In genomic region chr11:70699294-70700221, GRCh38 we compare ENCODE assay signal across 17 cellular contexts.
DNase-seq lines count a peak whose midpoint lies in the region; ATAC-seq and TF ChIP-seq lines count a peak whose summit lies in the region.
"Had no signal": no experiment of that assay in that cellular context is flagged by ENCODE, and none has a peak within 500 bp of the region (broad histone marks: within the 10 kb centered on the region; RNA-seq: fewer than 3 reads in every experiment).

No MANE protein-coding gene starts in this region.

- no peaks in the 10 kb centered on the region for H3K79me2 ChIP-seq in H9 (ENCODE audit: insufficient read depth, low read length)

- no peak overlapping the region for H2BK5ac ChIP-seq in H9 (ENCODE audit: insufficient read length, low read length)

- no peak overlapping the region for H3K18ac ChIP-seq in H9 (ENCODE audit: insufficient read length, low read depth, low read length)

- H3K27ac ChIP-seq in BLaER1 (no peak overlapping the region), H9 (ENCODE audit: insufficient read length, low read depth, low read length) (no peak overlapping the region), SJCRH30 (no peak overlapping the region), transverse colon (no peak overlapping the region), upper lobe of left lung (no peak overlapping the region)
- H3K27ac ChIP-seq: Peyer's patch, vagina had no signal

- no peak overlapping the region for H4K91ac ChIP-seq in H9 (ENCODE audit: insufficient read length, low read depth, low read length)

- H2AK5ac ChIP-seq in H9 (ENCODE audit: insufficient read length, low read length), result no peak overlapping the region

- no peak overlapping the region for H3K23ac ChIP-seq in H9 (ENCODE audit: insufficient read length, low read depth, low read length)

- H3K4me3 ChIP-seq in BLaER1 (no peak overlapping the region), SJCRH30 (no peak overlapping the region), transverse colon (no peak overlapping the region), upper lobe of left lung (no peak overlapping the region)
- H3K4me3 ChIP-seq: Peyer's patch, vagina had no signal

- H3K9me3 Mint-ChIP-seq in H9, result peaks cover 0 to 2% of the 10 kb centered on the region in 2 experiments; a peak in 1 of 5 replicates
- H3K9me3 Mint-ChIP-seq: CD4-positive, alpha-beta T cell; natural killer cell treated with Interleukin-12 subunit alpha and Interleukin-12 subunit beta and Interleukin-15 and Interleukin-18, amount 100 ng/mL, for 72 hours had no signal

- peak overlapping the region in 2 of 3 experiments; percentile 59 to 78; a peak in 1 of 7 replicates for H3K27ac Mint-ChIP-seq in H9
- H3K27ac Mint-ChIP-seq: activated CD4-positive, alpha-beta T cell treated with anti-CD3 and anti-CD28 coated beads for 36 hours; CD4-positive, alpha-beta T cell; natural killer cell treated with Interleukin-12 subunit alpha and Interleukin-12 subunit beta and Interleukin-15 and Interleukin-18, amount 100 ng/mL, for 72 hours had no signal

- no peak overlapping the region for H3K4ac ChIP-seq in H9 (ENCODE audit: low read depth, low read length)

- H2AFZ ChIP-seq in H9 (ENCODE audit: low read length), result no peak overlapping the region

- WGBS in H9 (ENCODE audit: extremely low coverage, insufficient read length, low lambda C conversion rate), result no CpG with 5 or more reads among the region's 7 CpGs
- 60 to 65% methylated on average over 4 to 7 of the region's 7 CpGs for whole genome bisulfite sequencing in transverse colon (ENCODE audit: low coverage in 1 of 2), 2 donors
- 67 to 69% methylated on average over 7 of the region's 7 CpGs for WGBS in upper lobe of left lung, 2 donors

- H3K36me3 Mint-ChIP-seq in H9 (ENCODE audit: insufficient read depth in 1 of 3, low read depth in 3 of 3), result peaks cover 2 to 10% (median 8%) of the 10 kb centered on the region in 3 experiments; a peak in 6 of 7 replicates
- H3K36me3 Mint-ChIP-seq: natural killer cell treated with Interleukin-12 subunit alpha and Interleukin-12 subunit beta and Interleukin-15 and Interleukin-18, amount 100 ng/mL, for 72 hours had no signal

- peak; percentile 52 for ATAC-seq in left colon
- no peak for ATAC-seq in upper lobe of left lung (ENCODE audit: low FRiP score in 2 of 2)
- ATAC-seq: activated CD4-positive, alpha-beta T cell treated with anti-CD3 and anti-CD28 coated beads for 36 hours; natural killer cell treated with Interleukin-12 subunit alpha and Interleukin-12 subunit beta and Interleukin-15 and Interleukin-18, amount 100 ng/mL, for 72 hours had no signal

- H3K4me3 Mint-ChIP-seq in H9, result no peak overlapping the region
- H3K4me3 Mint-ChIP-seq: activated CD4-positive, alpha-beta T cell treated with anti-CD3 and anti-CD28 coated beads for 36 hours; CD4-positive, alpha-beta T cell; natural killer cell treated with Interleukin-12 subunit alpha and Interleukin-12 subunit beta and Interleukin-15 and Interleukin-18, amount 100 ng/mL, for 72 hours had no signal

- H2BK120ac ChIP-seq in H9 (ENCODE audit: low read depth, low read length, poor library complexity, severe bottlenecking), result no peak overlapping the region

- H4K20me1 ChIP-seq in BLaER1, result no peaks in the 10 kb centered on the region
- H4K20me1 ChIP-seq in H9 (ENCODE audit: control insufficient read depth, insufficient read depth, insufficient read length), result no peaks in the 10 kb centered on the region

- DNase-seq in H9, result peak; percentile 80
- DNase-seq in SJCRH30, result peak; percentile 10 to 48
- DNase-seq in left colon, result no peak
- no peak for DNase-seq in transverse colon
- no peak for DNase-seq in GDM1 (lab: John Stamatoyannopoulos, UW)
- no peak for DNase-seq in T-helper 1 cell
- DNase-seq in upper lobe of left lung, result no peak
- DNase-seq: activated CD4-positive, alpha-beta T cell treated with anti-CD3 and anti-CD28 coated beads for 36 hours; CD4-positive, alpha-beta T cell; cerebellar nuclear complex; NCI-H2171; stimulated activated naive CD4-positive, alpha-beta T cell treated with Interleukin-2 at 50 U/mL for 16 hours; T-helper 2 cell had no signal

- H3K27me3 ChIP-seq in BLaER1, result no peaks in the 10 kb centered on the region
- no peaks in the 10 kb centered on the region for H3K27me3 ChIP-seq in H9 (ENCODE audit: insufficient read depth, low read length)
- no peaks in the 10 kb centered on the region for H3K27me3 ChIP-seq in SJCRH30
- no peaks in the 10 kb centered on the region for H3K27me3 ChIP-seq in transverse colon
- no peaks in the 10 kb centered on the region for H3K27me3 ChIP-seq in upper lobe of left lung
- H3K27me3 ChIP-seq: Peyer's patch, vagina had no signal

- H2BK20ac ChIP-seq in H9 (ENCODE audit: low read depth, low read length, poor library complexity, severe bottlenecking), result no peak overlapping the region

- H3K4me1 Mint-ChIP-seq in H9, result peaks cover 22 to 23% of the 10 kb centered on the region in 2 experiments
- H3K4me1 Mint-ChIP-seq: activated CD4-positive, alpha-beta T cell treated with anti-CD3 and anti-CD28 coated beads for 36 hours had no signal

- no peak overlapping the region for H3K56ac ChIP-seq in H9 (ENCODE audit: insufficient read length, low read depth, low read length)

- H2BK12ac ChIP-seq in H9 (ENCODE audit: insufficient read length, low read depth, low read length), result no peak overlapping the region

- H4K5ac ChIP-seq in H9 (ENCODE audit: insufficient read length, low read depth, low read length), result no peak overlapping the region

- TF ChIP-seq POLR2A in transverse colon (IDR thresholded peaks at IDR 0.05), result no peak
- TF ChIP-seq POLR2A in upper lobe of left lung (IDR thresholded peaks at IDR 0.05), result no peak

- no peaks in the 10 kb centered on the region for H3K79me1 ChIP-seq in H9 (ENCODE audit: insufficient read depth, low read depth, low read length, poor library complexity, severe bottlenecking)

- H3K27me3 Mint-ChIP-seq in H9 (ENCODE audit: low read depth), result no peaks in the 10 kb centered on the region; the same call in 1 of the 2 replicates
- H3K27me3 Mint-ChIP-seq: CD4-positive, alpha-beta T cell had no signal

- H3T11ph ChIP-seq in H9 (ENCODE audit: low read length), result no peak overlapping the region

- peak overlapping the region; percentile 48 for H3K4me2 ChIP-seq in BLaER1
- no peak overlapping the region for H3K4me2 ChIP-seq in H9 (ENCODE audit: insufficient read depth, insufficient read length, low read length)

- H3K4me1 ChIP-seq in BLaER1, result peaks cover 25% of the 10 kb centered on the region
- H3K4me1 ChIP-seq in H9 (ENCODE audit: insufficient read depth, low read length), result no peaks in the 10 kb centered on the region
- no peaks in the 10 kb centered on the region for H3K4me1 ChIP-seq in SJCRH30
- no peaks in the 10 kb centered on the region for H3K4me1 ChIP-seq in transverse colon
- peaks cover 0 to 7% (median 2%) of the 10 kb centered on the region in 4 donors for H3K4me1 ChIP-seq in upper lobe of left lung
- H3K4me1 ChIP-seq: Peyer's patch, vagina had no signal

- H3K14ac ChIP-seq in H9 (ENCODE audit: insufficient read depth, low read length), result no peak overlapping the region

- TF ChIP-seq EP300 in transverse colon (IDR thresholded peaks at IDR 0.05; ENCODE audit: low read depth) (no peak), upper lobe of left lung (IDR thresholded peaks at IDR 0.05) (no peak)

- no peak overlapping the region for H2BK15ac ChIP-seq in H9 (ENCODE audit: low read depth, low read length)

- intact Hi-C loops in left colon (cut with DNase I, micrococcal nuclease) (no loop called here), transverse colon (cut with DNase I; ENCODE audit: low total_unique reads) (no loop called here)

- no peak overlapping the region for H3K9ac ChIP-seq in BLaER1
- no peak overlapping the region for H3K9ac ChIP-seq in H9 (ENCODE audit: extremely low read depth, insufficient read length, low read length)

- in situ Hi-C loops in transverse colon (cut with MboI; ENCODE audit: low pct_ligation_motif_present in 1 of 4, low pct_unique_long_range_greater_than_20kb in 1 of 4, low sequenced_read_pairs in 3 of 4), result no loop called here

- TF ChIP-seq CTCF in H9 (conservative IDR thresholded peaks at IDR 0.05) (no peak), transverse colon (IDR thresholded peaks at IDR 0.05) (no peak), upper lobe of left lung (IDR thresholded peaks at IDR 0.05) (no peak)

- H3K36me3 ChIP-seq in BLaER1 (no peaks in the 10 kb centered on the region), SJCRH30 (no peaks in the 10 kb centered on the region), transverse colon (no peaks in the 10 kb centered on the region), upper lobe of left lung (no peaks in the 10 kb centered on the region)
- H3K36me3 ChIP-seq: Peyer's patch, vagina had no signal

- H4K8ac ChIP-seq in H9 (replicated peaks; ENCODE audit: insufficient read length, low read depth, low read length), result no peak overlapping the region

- H3K9me3 ChIP-seq in BLaER1 (peaks cover 5% of the 10 kb centered on the region; the same call in 1 of the 2 replicates), H9 (ENCODE audit: control insufficient read depth, low read depth, low read length) (no peaks in the 10 kb centered on the region), SJCRH30 (replicated peaks) (no peaks in the 10 kb centered on the region), transverse colon (no peaks in the 10 kb centered on the region), upper lobe of left lung (no peaks in the 10 kb centered on the region)
- H3K9me3 ChIP-seq: Peyer's patch, vagina had no signal

- H3K23me2 ChIP-seq in H9 (ENCODE audit: insufficient read length, low read depth, low read length, poor library complexity, severe bottlenecking), result no peaks in the 10 kb centered on the region

Comparison
In these comparisons a context has a peak if more than half of its experiments do, and no peak if none do; other contexts are left out.
1. DNase-seq: peak in H9 (single experiment) and SJCRH30 (2 of 2); none in left colon (0 of 2), transverse colon (single experiment), GDM1 (single experiment), T-helper 1 cell (0 of 5) and upper lobe of left lung (0 of 2).